In the genomic region with DNA sequence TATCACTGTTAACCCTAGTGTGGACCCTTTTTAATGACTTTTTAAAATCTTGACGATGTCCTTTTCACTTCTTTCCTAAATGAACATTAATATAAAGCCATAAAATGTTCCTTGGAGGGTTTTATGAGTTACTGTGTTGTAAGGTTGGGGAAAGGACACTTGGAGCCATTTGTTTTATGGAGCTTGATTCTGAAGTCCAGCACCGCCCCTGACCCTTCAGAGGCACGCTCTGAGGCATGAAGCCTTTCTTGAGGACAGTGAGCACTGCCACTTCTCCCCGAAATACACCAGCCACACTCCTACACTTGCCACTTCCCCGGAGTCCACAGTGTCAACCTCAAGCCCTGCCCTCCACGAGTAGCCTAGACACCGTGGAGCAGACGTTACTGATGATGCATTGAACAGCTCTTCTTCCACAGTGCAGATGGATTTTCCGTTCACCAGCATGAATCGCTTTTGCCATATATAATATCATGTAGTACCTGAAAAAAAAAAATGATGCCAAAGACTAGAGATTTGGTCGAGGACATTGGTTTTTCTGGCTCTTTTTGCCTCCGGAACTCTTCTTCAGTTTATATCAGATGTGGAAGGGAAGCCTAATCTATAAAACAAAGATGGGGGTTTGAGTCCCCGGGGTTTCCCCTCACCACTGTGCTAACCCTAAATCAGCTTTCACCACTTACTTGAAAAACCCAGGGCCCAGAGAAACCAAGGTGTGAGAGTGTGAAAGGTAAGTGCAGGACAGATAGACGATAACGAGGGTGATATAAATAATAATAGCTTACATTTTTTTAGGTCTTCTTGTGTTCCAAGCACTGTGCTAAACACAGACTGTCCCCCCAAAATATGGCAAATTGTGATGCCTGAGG, we compare ENCODE assay signal across 26 cellular contexts.
"Had no signal": no experiment of that assay in that cellular context is flagged by ENCODE, and none has a peak within 500 bp of the region (broad histone marks: within the 10 kb centered on the region; RNA-seq: fewer than 3 reads in every experiment).

No MANE protein-coding gene starts in this region.

- H3K9me3 Mint-ChIP-seq: activated CD4-positive, alpha-beta T cell treated with anti-CD3 and anti-CD28 coated beads, Interleukin-2, amount 10 ng/mL, durations not matched to agents 7 days and 5 days; activated CD8-positive, alpha-beta T cell treated with anti-CD3 and anti-CD28 coated beads for 36 hours; activated T-cell treated with anti-CD3 and anti-CD28 coated beads, Interleukin-2, amount 50 U/mL, for 4 hours had no signal

- H3K4me1 ChIP-seq: colonic mucosa had no signal

- H3K27me3 ChIP-seq: brain microvascular endothelial cell, colonic mucosa had no signal

- DNase-seq: activated CD4-positive, alpha-beta T cell treated with anti-CD3 and anti-CD28 coated beads for 36 hours; activated CD4-positive, alpha-beta T cell treated with anti-CD3 and anti-CD28 coated beads, Interleukin-2, amount 10 ng/mL, durations not matched to agents 7 days and 5 days; activated CD4-positive, alpha-beta T cell treated with anti-CD3 and anti-CD28 coated beads, Interleukin-2, amount 50 U/mL, for 4 hours; activated CD4-positive, CD25-positive, alpha-beta regulatory T cell; activated CD4-positive, CD25-positive, alpha-beta regulatory T cell treated with anti-CD3 and anti-CD28 coated beads, Interleukin-2, amount 50 U/mL, for 72 hours; activated CD8-positive, alpha-beta memory T cell treated with anti-CD3 and anti-CD28 coated beads for 24 hours; activated CD8-positive, alpha-beta T cell treated with anti-CD3 and anti-CD28 coated beads for 36 hours; activated effector memory CD4-positive, alpha-beta T cell treated with Interleukin-2 at 50 U/mL for 16 hours; activated gamma-delta T cell treated with Interleukin-2 at 50 U/mL for 16 hours; activated naive CD4-positive, alpha-beta T cell treated with anti-CD3 and anti-CD28 coated beads, Interleukin-2, amount 50 U/mL, for 16 hours; activated naive CD4-positive, alpha-beta T cell treated with Interleukin-2 at 50 U/mL for 16 hours; activated T-cell treated with anti-CD3 and anti-CD28 coated beads, Interleukin-2, amount 50 U/mL, for 4 hours; amniotic stem cell; anterior cingulate cortex; brain microvascular endothelial cell; cerebellar nuclear complex; colonic mucosa; effector CD8-positive, alpha-beta T cell; endodermal cell; foreskin fibroblast had no signal

- H3K27ac ChIP-seq: brain microvascular endothelial cell, colonic mucosa had no signal

- H3K9me3 ChIP-seq: colonic mucosa had no signal

- H3K4me3 ChIP-seq: colonic mucosa had no signal

- H3K4me1 Mint-ChIP-seq: activated CD4-positive, alpha-beta T cell treated with anti-CD3 and anti-CD28 coated beads for 36 hours; activated CD4-positive, alpha-beta T cell treated with anti-CD3 and anti-CD28 coated beads, Interleukin-2, amount 10 ng/mL, durations not matched to agents 7 days and 5 days; activated T-helper 17 cell treated with anti-CD3 and anti-CD28 coated beads, Interleukin-2, amount 50 U/mL, for 72 hours had no signal

- ATAC-seq: activated CD4-positive, alpha-beta T cell treated with anti-CD3 and anti-CD28 coated beads for 36 hours; activated CD8-positive, alpha-beta T cell treated with anti-CD3 and anti-CD28 coated beads for 36 hours; activated T-cell treated with anti-CD3 and anti-CD28 coated beads, Interleukin-2, amount 50 U/mL, for 4 hours; activated T-helper 17 cell treated with anti-CD3 and anti-CD28 coated beads, Interleukin-2, amount 50 U/mL, for 72 hours; esophagus mucosa had no signal

- H3K27ac Mint-ChIP-seq: activated CD4-positive, alpha-beta T cell treated with anti-CD3 and anti-CD28 coated beads for 36 hours; activated CD4-positive, alpha-beta T cell treated with anti-CD3 and anti-CD28 coated beads, Interleukin-2, amount 10 ng/mL, durations not matched to agents 7 days and 5 days; activated CD8-positive, alpha-beta T cell treated with anti-CD3 and anti-CD28 coated beads for 36 hours; activated naive CD8-positive, alpha-beta T cell; activated T-helper 17 cell treated with anti-CD3 and anti-CD28 coated beads, Interleukin-2, amount 50 U/mL, for 72 hours; endodermal cell had no signal

- H3K36me3 Mint-ChIP-seq: activated naive CD8-positive, alpha-beta T cell had no signal

- H3K27me3 Mint-ChIP-seq: activated CD4-positive, alpha-beta T cell treated with anti-CD3 and anti-CD28 coated beads for 36 hours; activated CD4-positive, alpha-beta T cell treated with anti-CD3 and anti-CD28 coated beads, Interleukin-2, amount 10 ng/mL, durations not matched to agents 7 days and 5 days; activated CD8-positive, alpha-beta T cell treated with anti-CD3 and anti-CD28 coated beads for 36 hours; activated naive CD8-positive, alpha-beta T cell; activated T-helper 17 cell treated with anti-CD3 and anti-CD28 coated beads, Interleukin-2, amount 50 U/mL, for 72 hours had no signal

- H3K4me3 Mint-ChIP-seq: activated CD4-positive, alpha-beta T cell treated with anti-CD3 and anti-CD28 coated beads for 36 hours; activated CD4-positive, alpha-beta T cell treated with anti-CD3 and anti-CD28 coated beads, Interleukin-2, amount 10 ng/mL, durations not matched to agents 7 days and 5 days; activated CD8-positive, alpha-beta T cell treated with anti-CD3 and anti-CD28 coated beads for 36 hours; activated naive CD8-positive, alpha-beta T cell; activated T-cell treated with anti-CD3 and anti-CD28 coated beads, Interleukin-2, amount 50 U/mL, for 4 hours; activated T-helper 17 cell treated with anti-CD3 and anti-CD28 coated beads, Interleukin-2, amount 50 U/mL, for 72 hours; endodermal cell had no signal

- FAIRE-seq: astrocyte, bronchial epithelial cell, frontal cortex had no signal

- H3K36me3 ChIP-seq: brain microvascular endothelial cell, colonic mucosa had no signal
